In the genomic region with DNA sequence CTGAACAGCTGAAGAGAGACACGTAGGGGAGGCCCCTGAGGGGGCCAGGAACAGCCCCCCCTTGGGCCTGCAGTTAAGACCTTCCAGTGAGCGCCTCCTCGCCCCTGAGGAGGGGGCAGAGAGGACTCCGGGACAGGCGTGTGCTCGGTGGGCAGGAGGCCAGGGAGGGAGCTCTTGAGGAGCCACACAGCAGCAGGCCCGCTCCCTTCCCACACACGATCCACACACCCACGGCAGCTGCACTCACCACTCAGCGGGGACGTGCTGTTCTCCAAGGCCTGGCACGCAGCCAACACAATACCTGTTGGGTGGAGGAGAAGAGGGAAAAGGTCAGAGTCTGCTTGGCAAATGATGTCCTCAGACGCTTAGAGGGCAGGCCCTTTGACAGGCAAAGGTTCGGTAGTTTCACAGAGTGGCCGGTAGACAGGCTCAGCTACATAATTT, we compare ENCODE assay signal across 14 cellular contexts. TPM values are rescaled to one million over a fixed set of nuclear protein-coding genes. Genes with fewer than 3 reads are reported as not detected.
DNase-seq lines count a peak whose midpoint lies in the region; ATAC-seq, FAIRE-seq and TF ChIP-seq lines count a peak whose summit lies in the region.
"Had no signal": no experiment of that assay in that cellular context is flagged by ENCODE, and none has a peak within 500 bp of the region (broad histone marks: within the 10 kb centered on the region; RNA-seq: fewer than 3 reads in every experiment).

No MANE protein-coding gene starts in this region.

- TF ChIP-seq CTCF in right lobe of liver (IDR thresholded peaks at IDR 0.05) (no peak), Caco-2 (IDR thresholded peaks at IDR 0.05; ENCODE audit: insufficient read depth in 1 of 2, low read depth in 1 of 2, low read length in 1 of 2, severe bottlenecking in 1 of 2, unreplicated experiment in 1 of 2) (no peak)

- CTCF ChIA-PET in Caco-2 (lab: Charles Lee), result interaction anchor here (0.6 to 0.7 kb wide), 2 partner anchors 21 to 173 kb away, joined by 3 read pairs; no protein-coding TSS in a partner anchor

- H3K4me1 Mint-ChIP-seq in Caco-2 (ENCODE audit: low read depth, unreplicated experiment), result no peaks in the 10 kb centered on the region

- FAIRE-seq in urothelium cell line (lab: Jason Lieb, UNC), result no peak

- ATAC-seq in right lobe of liver, result peak; percentile 91 to 98 (median 95)

- POLR2A ChIA-PET in Caco-2 (lab: Charles Lee), result interaction anchor here (0.7 kb wide), 1 partner anchor 17 kb away, joined by 7 read pairs; no protein-coding TSS in a partner anchor

- H3K36me3 Mint-ChIP-seq in Caco-2 (ENCODE audit: insufficient read depth, unreplicated experiment), result no peaks in the 10 kb centered on the region
- H3K36me3 Mint-ChIP-seq: activated naive CD4-positive, alpha-beta T cell treated with anti-CD3 and anti-CD28 coated beads, Interleukin-2, amount 50 U/mL, for 24 hours had no signal

- no peak overlapping the region for H3K4me3 Mint-ChIP-seq in Caco-2 (ENCODE audit: unreplicated experiment)
- H3K4me3 Mint-ChIP-seq: activated naive CD4-positive, alpha-beta T cell treated with anti-CD3 and anti-CD28 coated beads, Interleukin-2, amount 50 U/mL, for 24 hours had no signal

- no TSS peak for BruUV-seq in Caco-2 (replicated peaks; lab: Mats Ljungman, UMichigan)

- intact Hi-C loops in right lobe of liver (cut with DNase I), result no loop called here
- intact Hi-C loops in Caco-2 (cut with micrococcal nuclease; ENCODE audit: unreplicated experiment), result no loop called here

- H3K27ac ChIP-seq in SJCRH30 (no peak overlapping the region), right lobe of liver (peak overlapping the region in 1 of 3 donors; percentile 50)

- H3K27me3 Mint-ChIP-seq in Caco-2 (ENCODE audit: insufficient read depth, unreplicated experiment), result peaks cover 3% of the 10 kb centered on the region
- H3K27me3 Mint-ChIP-seq: activated naive CD4-positive, alpha-beta T cell treated with anti-CD3 and anti-CD28 coated beads, Interleukin-2, amount 50 U/mL, for 24 hours had no signal

- no peak for TF ChIP-seq POLR2A in right lobe of liver (IDR thresholded peaks at IDR 0.05)

- no peak overlapping the region for H3K27ac Mint-ChIP-seq in Caco-2 (ENCODE audit: unreplicated experiment)
- H3K27ac Mint-ChIP-seq: activated naive CD4-positive, alpha-beta T cell treated with anti-CD3 and anti-CD28 coated beads, Interleukin-2, amount 50 U/mL, for 24 hours had no signal

- DNase-seq in DMS53 (lab: John Stamatoyannopoulos, UW) (peak; percentile 96), NCI-H187 (lab: John Stamatoyannopoulos, UW) (peak; percentile 49 to 85), SJCRH30 (peak; percentile 55 to 66), right lobe of liver (peak; percentile 89 to 95 (median 93)), urothelium cell line (ENCODE audit: low spot score) (no peak), Caco-2 (no peak)
- DNase-seq in activated CD4-positive, alpha-beta T cell treated with anti-CD3 and anti-CD28 coated beads, Interleukin-2, amount 50 U/mL, for 4 hours, result no peak
- no peak for DNase-seq in activated T-cell treated with anti-CD3 and anti-CD28 coated beads, Interleukin-2, amount 50 U/mL, for 1 hour
- DNase-seq: dermis blood vessel endothelial cell; NCI-H1694 treated with DMSO at 0.1 percent for 48 hours; stimulated activated CD8-positive, alpha-beta memory T cell treated with anti-CD3 and anti-CD28 coated beads, Interleukin-4, amount 100 ng/mL, for 48 hours; SW 1271 had no signal

- H3K9me3 Mint-ChIP-seq in Caco-2 (ENCODE audit: unreplicated experiment), result no peaks in the 10 kb centered on the region
- H3K9me3 Mint-ChIP-seq: activated naive CD4-positive, alpha-beta T cell treated with anti-CD3 and anti-CD28 coated beads, Interleukin-2, amount 50 U/mL, for 24 hours had no signal

- H3K4me1 ChIP-seq in SJCRH30 (peaks cover 8% of the 10 kb centered on the region), right lobe of liver (peaks cover 0 to 11% (median 4%) of the 10 kb centered on the region in 4 donors), Caco-2 (no peaks in the 10 kb centered on the region)
- H3K4me1 ChIP-seq: HAP-1 had no signal

- H3K36me3 ChIP-seq in SJCRH30, result no peaks in the 10 kb centered on the region
- H3K36me3 ChIP-seq in right lobe of liver, result no peaks in the 10 kb centered on the region
- no peaks in the 10 kb centered on the region for H3K36me3 ChIP-seq in Caco-2 (ENCODE audit: control insufficient read depth, insufficient read depth, low read length)
- H3K36me3 ChIP-seq: HAP-1 had no signal

- H3K9me3 ChIP-seq in SJCRH30 (replicated peaks) (no peaks in the 10 kb centered on the region), right lobe of liver (no peaks in the 10 kb centered on the region), Caco-2 (no peaks in the 10 kb centered on the region)
- H3K9me3 ChIP-seq: HAP-1 had no signal

- H3K4me3 ChIP-seq in SJCRH30 (no peak overlapping the region), right lobe of liver (no peak overlapping the region), Caco-2 (ENCODE audit: low read depth, low read length) (no peak overlapping the region)
- H3K4me3 ChIP-seq: HAP-1 had no signal

- WGBS in right lobe of liver (ENCODE audit: insufficient coverage, low coverage, low lambda C conversion rate, missing lambda C conversion rate), result 20% methylated on average over 8 of the region's 15 CpGs

- no peaks in the 10 kb centered on the region for H3K27me3 ChIP-seq in SJCRH30
- H3K27me3 ChIP-seq in right lobe of liver, result no peaks in the 10 kb centered on the region
- no peaks in the 10 kb centered on the region; the same call in none of the 2 replicates for H3K27me3 ChIP-seq in Caco-2 (replicated peaks; ENCODE audit: control insufficient read depth, insufficient read depth, low read length)

RNA-seq across cellular contexts. Expression of gene TGFA, which starts 39.0 kb away (rescaled TPM):
- total RNA-seq in SJCRH30 (2014; rRNA removed; shearing (Covaris generic)), result 7.8 and 8.9 TPM in 2 replicates
- 1 to 10 TPM; 2.1 to 5.1 (median 4.4) TPM for total RNA-seq in right lobe of liver
- total RNA-seq in Caco-2 (2022), result 0.32 and 0.70 TPM in 2 replicates

Comparison
In these comparisons a context has a peak if more than half of its experiments do, and no peak if none do; other contexts are left out.
1. DNase-seq: peak in DMS53 (single experiment), NCI-H187 (2 of 2), SJCRH30 (2 of 2) and right lobe of liver (3 of 3); none in urothelium cell line (single experiment), Caco-2 (0 of 2), activated CD4-positive, alpha-beta T cell treated with anti-CD3 and anti-CD28 coated beads, Interleukin-2, amount 50 U/mL, for 4 hours (0 of 2) and activated T-cell treated with anti-CD3 and anti-CD28 coated beads, Interleukin-2, amount 50 U/mL, for 1 hour (single experiment).